17 cellular contexts compared by ENCODE assay signal in the genomic region with DNA sequence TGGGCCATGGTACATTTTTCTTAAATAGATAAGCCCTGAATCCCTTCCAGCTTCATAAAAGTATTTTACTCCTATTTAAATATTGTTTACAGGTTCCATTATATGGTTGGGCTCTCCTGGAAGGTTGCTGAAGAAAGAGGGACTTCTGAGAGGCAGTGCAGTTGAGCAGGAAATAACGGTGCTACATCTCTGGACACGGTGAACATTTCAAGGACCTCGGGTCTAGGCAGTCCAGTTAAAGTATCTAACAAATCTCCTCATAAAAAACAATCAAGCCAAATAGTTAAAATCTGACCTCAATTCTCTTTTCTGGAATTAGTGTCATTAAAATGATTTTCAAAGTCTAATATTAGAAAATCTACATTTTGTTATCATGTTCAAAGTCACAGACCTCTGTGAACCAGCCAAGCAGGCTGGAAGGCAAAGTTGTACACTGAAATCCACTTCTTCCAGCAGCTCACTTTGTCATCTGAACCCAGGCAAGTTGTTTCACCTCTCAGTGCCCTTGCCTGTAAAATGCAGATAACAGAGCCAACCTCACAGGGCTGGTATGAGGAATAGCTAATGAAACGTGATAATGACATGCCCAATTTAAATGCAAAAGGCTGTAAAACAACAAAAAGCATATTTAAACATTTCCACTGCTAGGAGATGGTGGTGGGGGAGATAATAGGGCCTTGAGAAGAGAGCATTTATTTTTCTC.
"Had no signal": no experiment of that assay in that cellular context is flagged by ENCODE, and none has a peak within 500 bp of the region (broad histone marks: within the 10 kb centered on the region; RNA-seq: fewer than 3 reads in every experiment).

No MANE protein-coding gene starts in this region.

- H3K4me3 ChIP-seq: esophagus squamous epithelium, mucosa of descending colon, smooth muscle cell, suprapubic skin had no signal

- DNase-seq: activated CD4-positive, alpha-beta memory T cell treated with anti-CD3 and anti-CD28 coated beads for 36 hours; activated CD4-positive, alpha-beta T cell treated with anti-CD3 and anti-CD28 coated beads for 36 hours; activated CD8-positive, alpha-beta memory T cell treated with anti-CD3 and anti-CD28 coated beads, Interleukin-2, amount 10 ng/mL, durations not matched to agents 7 days and 5 days; activated naive CD4-positive, alpha-beta T cell treated with anti-CD3 and anti-CD28 coated beads, Interleukin-2, amount 50 U/mL, for 16 hours; activated T-cell treated with anti-CD3 and anti-CD28 coated beads, Interleukin-2, amount 50 U/mL, for 1 hour; cortex of kidney; effector CD4-positive, alpha-beta T cell; esophagus squamous epithelium; left cardiac atrium; mucosa of descending colon; naive thymus-derived CD4-positive, alpha-beta T cell; T-cell; T1000; trophoblast cell had no signal

- H3K4me3 Mint-ChIP-seq: activated CD4-positive, alpha-beta memory T cell treated with anti-CD3 and anti-CD28 coated beads for 36 hours; activated CD4-positive, alpha-beta T cell treated with anti-CD3 and anti-CD28 coated beads for 36 hours; activated CD8-positive, alpha-beta memory T cell treated with anti-CD3 and anti-CD28 coated beads, Interleukin-2, amount 10 ng/mL, durations not matched to agents 7 days and 5 days; naive thymus-derived CD4-positive, alpha-beta T cell; stimulated activated naive CD8-positive, alpha-beta T cell treated with anti-CD3 and anti-CD28 coated beads, Interleukin-15, Interleukin-2, amounts not matched to agents 100 ng/mL and 50 ng/mL, for 24 hours; T-cell had no signal

- H3K9me3 ChIP-seq: suprapubic skin had no signal

- H3K27ac Mint-ChIP-seq: activated CD4-positive, alpha-beta memory T cell treated with anti-CD3 and anti-CD28 coated beads for 36 hours; activated CD4-positive, alpha-beta T cell treated with anti-CD3 and anti-CD28 coated beads for 36 hours; activated CD8-positive, alpha-beta memory T cell treated with anti-CD3 and anti-CD28 coated beads, Interleukin-2, amount 10 ng/mL, durations not matched to agents 7 days and 5 days; stimulated activated naive CD8-positive, alpha-beta T cell treated with anti-CD3 and anti-CD28 coated beads, Interleukin-15, Interleukin-2, amounts not matched to agents 100 ng/mL and 50 ng/mL, for 24 hours; T-cell had no signal

- H3K4me1 Mint-ChIP-seq: activated CD4-positive, alpha-beta T cell treated with anti-CD3 and anti-CD28 coated beads for 36 hours; activated CD8-positive, alpha-beta memory T cell treated with anti-CD3 and anti-CD28 coated beads, Interleukin-2, amount 10 ng/mL, durations not matched to agents 7 days and 5 days had no signal

- H3K4me1 ChIP-seq: suprapubic skin had no signal

- H3K27ac ChIP-seq: esophagus squamous epithelium, suprapubic skin had no signal

- ATAC-seq: activated CD4-positive, alpha-beta T cell treated with anti-CD3 and anti-CD28 coated beads for 36 hours; activated CD8-positive, alpha-beta memory T cell treated with anti-CD3 and anti-CD28 coated beads, Interleukin-2, amount 10 ng/mL, durations not matched to agents 7 days and 5 days; mucosa of descending colon; naive thymus-derived CD4-positive, alpha-beta T cell; T-cell had no signal

- H3K27me3 Mint-ChIP-seq: activated CD4-positive, alpha-beta memory T cell treated with anti-CD3 and anti-CD28 coated beads for 36 hours; activated CD4-positive, alpha-beta T cell treated with anti-CD3 and anti-CD28 coated beads for 36 hours; stimulated activated naive CD8-positive, alpha-beta T cell treated with anti-CD3 and anti-CD28 coated beads, Interleukin-15, Interleukin-2, amounts not matched to agents 100 ng/mL and 50 ng/mL, for 24 hours; T-cell had no signal

- H3K36me3 ChIP-seq: esophagus squamous epithelium, suprapubic skin had no signal
